In the genomic region with DNA sequence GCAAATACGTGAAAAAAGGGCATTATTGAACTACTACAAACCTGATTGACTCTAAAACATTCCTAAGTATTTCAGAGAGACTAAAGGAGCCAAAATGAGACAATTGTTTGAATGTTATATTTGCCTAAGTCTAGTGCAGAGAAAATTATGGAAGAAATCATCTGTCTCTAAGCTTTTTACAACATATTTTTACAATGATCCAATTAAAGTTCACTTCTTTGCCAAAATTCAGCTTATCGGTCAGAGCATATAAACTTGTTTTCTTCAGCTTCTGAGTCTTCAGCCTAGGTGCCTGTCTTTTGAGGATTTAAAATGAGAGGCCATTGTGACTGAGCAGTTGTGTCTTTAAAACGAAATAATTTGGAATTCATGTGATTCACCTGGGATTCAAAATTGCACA, we compare ENCODE assay signal across 2 cellular contexts.
TF ChIP-seq lines count a peak whose summit lies in the region.

No MANE protein-coding gene starts in this region.

TF ChIP-seq in A549, 52 proteins besides CTCF, POLR2A, EP300 and RAD21 (continued from another document):
- TF ChIP-seq, protein P1, sequence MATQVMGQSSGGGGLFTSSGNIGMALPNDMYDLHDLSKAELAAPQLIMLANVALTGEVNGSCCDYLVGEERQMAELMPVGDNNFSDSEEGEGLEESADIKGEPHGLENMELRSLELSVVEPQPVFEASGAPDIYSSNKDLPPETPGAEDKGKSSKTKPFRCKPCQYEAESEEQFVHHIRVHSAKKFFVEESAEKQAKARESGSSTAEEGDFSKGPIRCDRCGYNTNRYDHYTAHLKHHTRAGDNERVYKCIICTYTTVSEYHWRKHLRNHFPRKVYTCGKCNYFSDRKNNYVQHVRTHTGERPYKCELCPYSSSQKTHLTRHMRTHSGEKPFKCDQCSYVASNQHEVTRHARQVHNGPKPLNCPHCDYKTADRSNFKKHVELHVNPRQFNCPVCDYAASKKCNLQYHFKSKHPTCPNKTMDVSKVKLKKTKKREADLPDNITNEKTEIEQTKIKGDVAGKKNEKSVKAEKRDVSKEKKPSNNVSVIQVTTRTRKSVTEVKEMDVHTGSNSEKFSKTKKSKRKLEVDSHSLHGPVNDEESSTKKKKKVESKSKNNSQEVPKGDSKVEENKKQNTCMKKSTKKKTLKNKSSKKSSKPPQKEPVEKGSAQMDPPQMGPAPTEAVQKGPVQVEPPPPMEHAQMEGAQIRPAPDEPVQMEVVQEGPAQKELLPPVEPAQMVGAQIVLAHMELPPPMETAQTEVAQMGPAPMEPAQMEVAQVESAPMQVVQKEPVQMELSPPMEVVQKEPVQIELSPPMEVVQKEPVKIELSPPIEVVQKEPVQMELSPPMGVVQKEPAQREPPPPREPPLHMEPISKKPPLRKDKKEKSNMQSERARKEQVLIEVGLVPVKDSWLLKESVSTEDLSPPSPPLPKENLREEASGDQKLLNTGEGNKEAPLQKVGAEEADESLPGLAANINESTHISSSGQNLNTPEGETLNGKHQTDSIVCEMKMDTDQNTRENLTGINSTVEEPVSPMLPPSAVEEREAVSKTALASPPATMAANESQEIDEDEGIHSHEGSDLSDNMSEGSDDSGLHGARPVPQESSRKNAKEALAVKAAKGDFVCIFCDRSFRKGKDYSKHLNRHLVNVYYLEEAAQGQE (IDR thresholded peaks at IDR 0.05): no peak

TF ChIP-seq in GM23338, 12 proteins besides CTCF, POLR2A, EP300 and RAD21:
- TF ChIP-seq, protein P2, sequence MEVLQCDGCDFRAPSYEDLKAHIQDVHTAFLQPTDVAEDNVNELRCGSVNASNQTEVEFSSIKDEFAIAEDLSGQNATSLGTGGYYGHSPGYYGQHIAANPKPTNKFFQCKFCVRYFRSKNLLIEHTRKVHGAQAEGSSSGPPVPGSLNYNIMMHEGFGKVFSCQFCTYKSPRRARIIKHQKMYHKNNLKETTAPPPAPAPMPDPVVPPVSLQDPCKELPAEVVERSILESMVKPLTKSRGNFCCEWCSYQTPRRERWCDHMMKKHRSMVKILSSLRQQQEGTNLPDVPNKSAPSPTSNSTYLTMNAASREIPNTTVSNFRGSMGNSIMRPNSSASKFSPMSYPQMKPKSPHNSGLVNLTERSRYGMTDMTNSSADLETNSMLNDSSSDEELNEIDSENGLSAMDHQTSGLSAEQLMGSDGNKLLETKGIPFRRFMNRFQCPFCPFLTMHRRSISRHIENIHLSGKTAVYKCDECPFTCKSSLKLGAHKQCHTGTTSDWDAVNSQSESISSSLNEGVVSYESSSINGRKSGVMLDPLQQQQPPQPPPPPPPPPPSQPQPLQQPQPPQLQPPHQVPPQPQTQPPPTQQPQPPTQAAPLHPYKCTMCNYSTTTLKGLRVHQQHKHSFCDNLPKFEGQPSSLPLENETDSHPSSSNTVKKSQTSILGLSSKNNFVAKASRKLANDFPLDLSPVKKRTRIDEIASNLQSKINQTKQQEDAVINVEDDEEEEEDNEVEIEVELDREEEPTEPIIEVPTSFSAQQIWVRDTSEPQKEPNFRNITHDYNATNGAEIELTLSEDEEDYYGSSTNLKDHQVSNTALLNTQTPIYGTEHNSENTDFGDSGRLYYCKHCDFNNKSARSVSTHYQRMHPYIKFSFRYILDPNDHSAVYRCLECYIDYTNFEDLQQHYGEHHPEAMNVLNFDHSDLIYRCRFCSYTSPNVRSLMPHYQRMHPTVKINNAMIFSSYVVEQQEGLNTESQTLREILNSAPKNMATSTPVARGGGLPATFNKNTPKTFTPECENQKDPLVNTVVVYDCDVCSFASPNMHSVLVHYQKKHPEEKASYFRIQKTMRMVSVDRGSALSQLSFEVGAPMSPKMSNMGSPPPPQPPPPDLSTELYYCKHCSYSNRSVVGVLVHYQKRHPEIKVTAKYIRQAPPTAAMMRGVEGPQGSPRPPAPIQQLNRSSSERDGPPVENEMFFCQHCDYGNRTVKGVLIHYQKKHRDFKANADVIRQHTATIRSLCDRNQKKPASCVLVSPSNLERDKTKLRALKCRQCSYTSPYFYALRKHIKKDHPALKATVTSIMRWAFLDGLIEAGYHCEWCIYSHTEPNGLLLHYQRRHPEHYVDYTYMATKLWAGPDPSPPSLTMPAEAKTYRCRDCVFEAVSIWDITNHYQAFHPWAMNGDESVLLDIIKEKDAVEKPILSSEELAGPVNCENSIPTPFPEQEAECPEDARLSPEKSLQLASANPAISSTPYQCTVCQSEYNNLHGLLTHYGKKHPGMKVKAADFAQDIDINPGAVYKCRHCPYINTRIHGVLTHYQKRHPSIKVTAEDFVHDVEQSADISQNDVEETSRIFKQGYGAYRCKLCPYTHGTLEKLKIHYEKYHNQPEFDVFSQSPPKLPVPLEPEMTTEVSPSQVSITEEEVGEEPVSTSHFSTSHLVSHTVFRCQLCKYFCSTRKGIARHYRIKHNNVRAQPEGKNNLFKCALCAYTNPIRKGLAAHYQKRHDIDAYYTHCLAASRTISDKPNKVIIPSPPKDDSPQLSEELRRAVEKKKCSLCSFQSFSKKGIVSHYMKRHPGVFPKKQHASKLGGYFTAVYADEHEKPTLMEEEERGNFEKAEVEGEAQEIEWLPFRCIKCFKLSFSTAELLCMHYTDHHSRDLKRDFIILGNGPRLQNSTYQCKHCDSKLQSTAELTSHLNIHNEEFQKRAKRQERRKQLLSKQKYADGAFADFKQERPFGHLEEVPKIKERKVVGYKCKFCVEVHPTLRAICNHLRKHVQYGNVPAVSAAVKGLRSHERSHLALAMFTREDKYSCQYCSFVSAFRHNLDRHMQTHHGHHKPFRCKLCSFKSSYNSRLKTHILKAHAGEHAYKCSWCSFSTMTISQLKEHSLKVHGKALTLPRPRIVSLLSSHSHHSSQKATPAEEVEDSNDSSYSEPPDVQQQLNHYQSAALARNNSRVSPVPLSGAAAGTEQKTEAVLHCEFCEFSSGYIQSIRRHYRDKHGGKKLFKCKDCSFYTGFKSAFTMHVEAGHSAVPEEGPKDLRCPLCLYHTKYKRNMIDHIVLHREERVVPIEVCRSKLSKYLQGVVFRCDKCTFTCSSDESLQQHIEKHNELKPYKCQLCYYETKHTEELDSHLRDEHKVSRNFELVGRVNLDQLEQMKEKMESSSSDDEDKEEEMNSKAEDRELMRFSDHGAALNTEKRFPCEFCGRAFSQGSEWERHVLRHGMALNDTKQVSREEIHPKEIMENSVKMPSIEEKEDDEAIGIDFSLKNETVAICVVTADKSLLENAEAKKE (CRISPR knock-in tag; IDR thresholded peaks at IDR 0.05): no peak
- TF ChIP-seq ZNF331 (CRISPR knock-in tag; IDR thresholded peaks at IDR 0.05; ENCODE audit: low read depth) (no peak), STAT1 (IDR thresholded peaks at IDR 0.05; ENCODE audit: unreplicated experiment) (no peak), CREB1 (CRISPR knock-in tag; IDR thresholded peaks at IDR 0.05; ENCODE audit: low read depth) (no peak), EZH2 (IDR thresholded peaks at IDR 0.05; ENCODE audit: low read depth, unreplicated experiment) (no peak), NANOG (IDR thresholded peaks at IDR 0.05; ENCODE audit: borderline replicate concordance) (no peak)
- TF ChIP-seq, protein P3, sequence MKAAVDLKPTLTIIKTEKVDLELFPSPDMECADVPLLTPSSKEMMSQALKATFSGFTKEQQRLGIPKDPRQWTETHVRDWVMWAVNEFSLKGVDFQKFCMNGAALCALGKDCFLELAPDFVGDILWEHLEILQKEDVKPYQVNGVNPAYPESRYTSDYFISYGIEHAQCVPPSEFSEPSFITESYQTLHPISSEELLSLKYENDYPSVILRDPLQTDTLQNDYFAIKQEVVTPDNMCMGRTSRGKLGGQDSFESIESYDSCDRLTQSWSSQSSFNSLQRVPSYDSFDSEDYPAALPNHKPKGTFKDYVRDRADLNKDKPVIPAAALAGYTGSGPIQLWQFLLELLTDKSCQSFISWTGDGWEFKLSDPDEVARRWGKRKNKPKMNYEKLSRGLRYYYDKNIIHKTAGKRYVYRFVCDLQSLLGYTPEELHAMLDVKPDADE (IDR thresholded peaks at IDR 0.05): no peak
- TF ChIP-seq, protein P1 (IDR thresholded peaks at IDR 0.05; ENCODE audit: unreplicated experiment): no peak
